In genomic region chr7:155363146-155363539, GRCh38 we compare ENCODE assay signal across 13 cellular contexts.
DNase-seq lines count a peak whose midpoint lies in the region; ATAC-seq and TF ChIP-seq lines count a peak whose summit lies in the region.
"Had no signal": no experiment of that assay in that cellular context is flagged by ENCODE, and none has a peak within 500 bp of the region (broad histone marks: within the 10 kb centered on the region; RNA-seq: fewer than 3 reads in every experiment).

No MANE protein-coding gene starts in this region.

- no peaks in the 10 kb centered on the region for H3K27me3 ChIP-seq in Loucy (ENCODE audit: insufficient read depth, low read length, poor library complexity, severe bottlenecking)

- DNase-seq in CD14-positive monocyte (ENCODE audit: low spot score) (peak; percentile 30), chondrocyte (ENCODE audit: low spot score) (peak; percentile 53)
- no peak for DNase-seq in activated naive CD4-positive, alpha-beta T cell treated with anti-CD3 and anti-CD28 coated beads, Interleukin-2, amount 50 U/mL, for 16 hours
- no peak for DNase-seq in stimulated activated naive CD4-positive, alpha-beta T cell treated with Interleukin-2 at 50 U/mL for 16 hours (lab: John Stamatoyannopoulos, UW)
- DNase-seq: CD4-positive, CD25-positive, alpha-beta regulatory T cell; DMS53; H7; IMR-90 had no signal

- H3K27me3 Mint-ChIP-seq in CD14-positive monocyte (ENCODE audit: low read depth in 3 of 3), result peaks cover 10 to 18% (median 12%) of the 10 kb centered on the region in 3 donors
- peaks cover 65% of the 10 kb centered on the region for H3K27me3 Mint-ChIP-seq in chondrocyte (ENCODE audit: low read depth)

- intact Hi-C loops in CD14-positive monocyte (cut with micrococcal nuclease), result no loop called here

- H3K4me3 ChIP-seq in Loucy (ENCODE audit: low read length, poor library complexity, severe bottlenecking), result peak overlapping the region; percentile 73
- H3K4me3 ChIP-seq: A549, GM23338 had no signal

- H3K36me3 ChIP-seq in Loucy (ENCODE audit: insufficient read depth, low read length), result no peaks in the 10 kb centered on the region
- H3K36me3 ChIP-seq: BE2C had no signal

- H3F3A ChIP-seq in Loucy (ENCODE audit: low read depth), result peaks cover 16% of the 10 kb centered on the region

- no peaks in the 10 kb centered on the region for H3K9me2 ChIP-seq in Loucy (replicated peaks; ENCODE audit: low read depth, low read length)

- H4K20me1 ChIP-seq in Loucy (ENCODE audit: insufficient read depth, low read length, poor library complexity, severe bottlenecking), result no peaks in the 10 kb centered on the region

- H3K79me2 ChIP-seq in Loucy (ENCODE audit: insufficient read depth, low read length), result peaks cover 14% of the 10 kb centered on the region; the same call in 1 of the 2 replicates

- H3K9me3 Mint-ChIP-seq in CD14-positive monocyte (peaks cover 0 to 4% (median 2%) of the 10 kb centered on the region in 7 donors), chondrocyte (ENCODE audit: low read depth) (no peaks in the 10 kb centered on the region)

- no peaks in the 10 kb centered on the region for H3K36me3 Mint-ChIP-seq in CD14-positive monocyte
- no peaks in the 10 kb centered on the region for H3K36me3 Mint-ChIP-seq in chondrocyte (ENCODE audit: low read depth)
- H3K36me3 Mint-ChIP-seq: CD4-positive, CD25-positive, alpha-beta regulatory T cell had no signal

- no peaks in the 10 kb centered on the region for H3K9me3 ChIP-seq in Loucy (ENCODE audit: insufficient read depth, low read depth, low read length)
- H3K9me3 ChIP-seq: A549, BE2C had no signal

- H3K4me1 Mint-ChIP-seq in CD14-positive monocyte, result peaks cover 44% of the 10 kb centered on the region
- no peaks in the 10 kb centered on the region for H3K4me1 Mint-ChIP-seq in chondrocyte (ENCODE audit: low read depth)
- H3K4me1 Mint-ChIP-seq: CD4-positive, CD25-positive, alpha-beta regulatory T cell had no signal

- H3K4me3 Mint-ChIP-seq in CD14-positive monocyte (no peak overlapping the region), chondrocyte (ENCODE audit: unreplicated experiment) (no peak overlapping the region)
- H3K4me3 Mint-ChIP-seq: CD4-positive, CD25-positive, alpha-beta regulatory T cell; GM23338 had no signal

- peak overlapping the region; percentile 94 for H3K9ac ChIP-seq in Loucy (ENCODE audit: low read depth, low read length, poor library complexity, severe bottlenecking)

- TF ChIP-seq CTCF in CD14-positive monocyte (IDR thresholded peaks at IDR 0.05) (no peak), Loucy (conservative IDR thresholded peaks at IDR 0.05; ENCODE audit: low read length) (no peak), chondrocyte (IDR thresholded peaks at IDR 0.05) (no peak)

- ATAC-seq in GM18873 (IDR thresholded peaks at IDR 0.05; ENCODE audit: low FRiP score, unreplicated experiment), result no peak

- peak overlapping the region; percentile 89 for H3K4me2 ChIP-seq in Loucy (ENCODE audit: low read depth, low read length, poor library complexity, severe bottlenecking)
- H3K4me2 ChIP-seq: A549, GM23338 had no signal

- peaks cover 67% of the 10 kb centered on the region for H3K4me1 ChIP-seq in Loucy (ENCODE audit: insufficient read depth, low read length, poor library complexity, severe bottlenecking)
- H3K4me1 ChIP-seq: A549 had no signal

- H2AFZ ChIP-seq in Loucy (ENCODE audit: low read length), result no peak overlapping the region
- H2AFZ ChIP-seq: GM23338 had no signal

- H3K27ac Mint-ChIP-seq in CD14-positive monocyte, result no peak overlapping the region
- H3K27ac Mint-ChIP-seq in chondrocyte (ENCODE audit: unreplicated experiment), result no peak overlapping the region
- H3K27ac Mint-ChIP-seq: CD4-positive, CD25-positive, alpha-beta regulatory T cell; GM23338 had no signal

Comparison
In these comparisons a context has a peak if more than half of its experiments do, and no peak if none do; other contexts are left out.
1. DNase-seq: peak in CD14-positive monocyte (single experiment) and chondrocyte (single experiment); none in activated naive CD4-positive, alpha-beta T cell treated with anti-CD3 and anti-CD28 coated beads, Interleukin-2, amount 50 U/mL, for 16 hours (single experiment) and stimulated activated naive CD4-positive, alpha-beta T cell treated with Interleukin-2 at 50 U/mL for 16 hours (single experiment).